8 cellular contexts compared by ENCODE assay signal in the genomic region with DNA sequence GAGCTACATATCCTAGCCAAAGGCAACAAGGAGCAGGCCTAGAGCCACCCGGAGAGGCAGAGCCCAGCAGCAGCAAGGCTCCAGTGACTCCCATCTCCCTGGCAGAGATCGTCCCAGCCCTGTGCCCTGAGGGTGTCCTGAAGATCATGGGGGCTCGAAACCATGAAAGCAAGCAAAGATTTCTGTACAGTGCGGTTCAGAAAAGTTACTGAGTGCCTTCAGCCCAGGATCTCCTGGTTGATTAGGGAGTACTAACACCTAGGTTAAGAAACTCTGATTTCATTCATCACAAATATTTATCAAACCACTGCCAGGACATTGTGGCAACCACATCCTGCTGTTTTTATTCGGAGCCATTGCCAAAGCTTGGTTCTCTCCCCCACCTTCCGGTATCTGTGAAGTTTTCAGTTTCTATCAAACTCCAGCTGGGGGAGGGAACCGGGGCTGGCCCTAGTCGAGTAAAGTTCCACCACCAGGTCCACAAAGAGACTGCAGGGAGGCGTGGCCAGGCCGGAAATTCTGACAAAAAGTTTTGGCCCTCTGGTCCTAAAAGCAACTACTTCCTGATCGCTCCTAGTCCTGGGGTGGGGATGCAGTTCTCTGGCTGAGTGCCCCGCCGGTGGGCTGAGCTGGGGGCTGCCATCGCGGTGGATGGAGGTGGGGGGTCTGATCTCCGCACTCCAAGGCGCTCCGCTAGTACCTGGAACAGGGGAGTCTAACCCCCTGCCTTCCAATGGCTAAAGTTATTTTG. TPM values are rescaled to one million over a fixed set of nuclear protein-coding genes. Genes with fewer than 3 reads are reported as not detected.
DNase-seq lines count a peak whose midpoint lies in the region; ATAC-seq, FAIRE-seq and TF ChIP-seq lines count a peak whose summit lies in the region.

No MANE protein-coding gene starts in this region.

- H4K91ac ChIP-seq in H1 (replicated peaks; ENCODE audit: insufficient read length, low read length) (peak overlapping the region; percentile 56), mesenchymal stem cell (ENCODE audit: low read length) (peak overlapping the region; percentile 97)

- peak overlapping the region; percentile 79; the same call in 1 of the 2 replicates for H2AK5ac ChIP-seq in H1 (ENCODE audit: low read depth, low read length)
- peak overlapping the region; percentile 91 for H2AK5ac ChIP-seq in mesenchymal stem cell (ENCODE audit: low read length, severe bottlenecking)

- TF ChIP-seq RAD21 in H1 (IDR thresholded peaks at IDR 0.05 in 1 of 2, conservative IDR thresholded peaks at IDR 0.05 in 1 of 2; ENCODE audit: low read depth in 2 of 2, low read length in 2 of 2) = no peak; a peak in 1 of 4 replicates

- no peak for TF ChIP-seq EP300 in H1 (IDR thresholded peaks at IDR 0.05; ENCODE audit: borderline replicate concordance in 1 of 2, low read depth in 2 of 2, low read length in 2 of 2)

- H2BK15ac ChIP-seq in H1 (ENCODE audit: low read length) = no peak overlapping the region
- peak overlapping the region; percentile 77 for H2BK15ac ChIP-seq in mesenchymal stem cell (ENCODE audit: low read depth, poor library complexity, severe bottlenecking)

- H2BK5ac ChIP-seq in H1 (ENCODE audit: low read depth, low read length) (peak overlapping the region; percentile 96), mesenchymal stem cell (ENCODE audit: low read depth, low read length, poor library complexity, severe bottlenecking) (no peak overlapping the region)

- H3K18ac ChIP-seq in H1 (ENCODE audit: extremely low read depth, low read length) (peak overlapping the region; percentile 89), mesenchymal stem cell (ENCODE audit: low read depth in 1 of 2, low read length in 2 of 2) (peak overlapping the region; percentile 96)

- peaks cover 9 to 40% of the 10 kb centered on the region in 2 experiments for H3K79me2 ChIP-seq in H1 (ENCODE audit: control insufficient read depth in 1 of 2, insufficient read depth in 2 of 2, low read length in 2 of 2)

- TF ChIP-seq CTCF in H1 (IDR thresholded peaks at IDR 0.05; ENCODE audit: control extremely low read depth in 1 of 3, insufficient read depth in 1 of 3, low read depth in 1 of 3, low read length in 3 of 3) = peak in 2 of 3 experiments; percentile 7 to 23; a peak in 2 of 4 replicates

- whole genome bisulfite sequencing in H1 (ENCODE audit: extremely low coverage in 1 of 2, insufficient coverage in 1 of 2, insufficient read length in 1 of 2, insufficient replicate concordance in 2 of 2, low coverage in 1 of 2, low lambda C conversion rate in 2 of 2, missing lambda C conversion rate in 1 of 2), 2 experiments = 10% methylated on average over 18 of the region's 18 CpGs; no CpG with 5 or more reads in 1 of the 2 experiments
- 6% methylated on average over 13 of the region's 18 CpGs for WGBS in mesenchymal stem cell

- H3K9ac ChIP-seq in H1 (replicated peaks in 1 of 4; ENCODE audit: extremely low read depth in 1 of 4, low read depth in 3 of 4, low read length in 3 of 4) (peak overlapping the region; percentile 63 to 76 (median 72)), mesenchymal stem cell (ENCODE audit: low read length) (peak overlapping the region; percentile 88)

- H3K4me1 ChIP-seq in H1 (replicated peaks in 1 of 4; ENCODE audit: control insufficient read depth in 3 of 4, insufficient read depth in 4 of 4, low read length in 3 of 4) (peaks cover 12 to 21% (median 16%) of the 10 kb centered on the region in 4 experiments), mesenchymal stem cell (ENCODE audit: control insufficient read depth, insufficient read depth, low read depth, low read length) (peaks cover 22% of the 10 kb centered on the region)

- no peaks in the 10 kb centered on the region for H4K20me1 ChIP-seq in H1 (replicated peaks in 1 of 2; ENCODE audit: control insufficient read depth in 1 of 2, insufficient read depth in 2 of 2, low read length in 2 of 2)

- H3K4ac ChIP-seq in H1 (replicated peaks; ENCODE audit: insufficient read length, low read depth, low read length) = no peak overlapping the region
- H3K4ac ChIP-seq in mesenchymal stem cell (ENCODE audit: low read depth in 1 of 2, low read length in 2 of 2) = peak overlapping the region; percentile 86 to 96

- no peaks in the 10 kb centered on the region for H3K27me3 ChIP-seq in H1 (replicated peaks in 1 of 4; ENCODE audit: control insufficient read depth in 3 of 4, extremely low read depth in 1 of 4, insufficient read depth in 3 of 4, low read length in 3 of 4)
- no peaks in the 10 kb centered on the region for H3K27me3 ChIP-seq in mesenchymal stem cell (ENCODE audit: control insufficient read depth in 1 of 2, insufficient read depth in 1 of 2, low read length in 2 of 2)

- H3K36me3 ChIP-seq in H1 (ENCODE audit: control insufficient read depth in 2 of 4, insufficient read depth in 4 of 4, low read length in 3 of 4) (peaks cover 0 to 3% (median 3%) of the 10 kb centered on the region in 4 experiments; a peak in 1 of 8 replicates), mesenchymal stem cell (ENCODE audit: control insufficient read depth in 1 of 2, insufficient read depth in 2 of 2, low read depth in 1 of 2, low read length in 2 of 2) (peaks cover 9 to 13% of the 10 kb centered on the region in 2 experiments)

- H2BK120ac ChIP-seq in H1 (replicated peaks; ENCODE audit: low read depth, low read length) = peak overlapping the region; percentile 4
- H2BK120ac ChIP-seq in mesenchymal stem cell (ENCODE audit: low read depth, low read length) = peak overlapping the region; percentile 93

- H3K4me2 ChIP-seq in H1 (ENCODE audit: insufficient read depth in 1 of 2, low read depth in 2 of 2, low read length in 2 of 2) (peak overlapping the region; percentile 89 to 98), mesenchymal stem cell (ENCODE audit: low read length, poor library complexity, severe bottlenecking) (peak overlapping the region; percentile 93)

- H3K4me3 ChIP-seq in H1 (ENCODE audit: extremely low read depth in 1 of 4, insufficient read depth in 2 of 4, low read depth in 3 of 4, low read length in 4 of 4) (peak overlapping the region; percentile 68 to 82 (median 74)), mesenchymal stem cell (ENCODE audit: insufficient read depth in 1 of 2, low read depth in 1 of 2, low read length in 2 of 2) (peak overlapping the region; percentile 85 to 87)

- ATAC-seq in HG02763 (IDR thresholded peaks at IDR 0.05; ENCODE audit: unreplicated experiment) = peak; percentile 59

- no peaks in the 10 kb centered on the region for H3K9me3 ChIP-seq in H1 (ENCODE audit: insufficient read depth in 2 of 2, low read depth in 1 of 2, low read length in 1 of 2)
- H3K9me3 ChIP-seq in mesenchymal stem cell (ENCODE audit: control insufficient read depth, low read length) = no peaks in the 10 kb centered on the region

- TF ChIP-seq POLR2A in H1 (IDR thresholded peaks at IDR 0.05; ENCODE audit: control extremely low read depth in 1 of 2, low read depth in 2 of 2, low read length in 2 of 2) = peak; percentile 63 to 77

- H3K79me1 ChIP-seq in H1 (ENCODE audit: low read depth, low read length) (peaks cover 8% of the 10 kb centered on the region), mesenchymal stem cell (replicated peaks; ENCODE audit: low read length, poor library complexity, severe bottlenecking) (peaks cover 1% of the 10 kb centered on the region)

- DNase-seq in NCI-H1417 (lab: John Stamatoyannopoulos, UW) (peak in 2 of 3 experiments; percentile 35 to 44), NCI-H1417 treated with DMSO at 0.1 percent for 48 hours (lab: John Stamatoyannopoulos, UW) (no peak), NCI-H510A (lab: John Stamatoyannopoulos, UW) (peak; percentile 31), H1 (ENCODE audit: low read depth in 1 of 2, low spot score in 2 of 2) (peak; percentile 62 to 83), mesenchymal stem cell (peak; percentile 94)
- DNase-seq in activated CD8-positive, alpha-beta memory T cell treated with anti-CD3 and anti-CD28 coated beads for 24 hours = peak; percentile 93
- peak; percentile 75 for DNase-seq in stimulated activated CD8-positive, alpha-beta memory T cell treated with anti-CD3 and anti-CD28 coated beads, Interleukin-12 subunit alpha, Interleukin-12 subunit beta, amount 100 ng/mL, for 4 hours (ENCODE audit: low read depth)

- peak overlapping the region; percentile 86 for H3K27ac ChIP-seq in H1 (ENCODE audit: low read depth, low read length)
- peak overlapping the region; percentile 86 for H3K27ac ChIP-seq in mesenchymal stem cell (ENCODE audit: low read length, poor library complexity, severe bottlenecking)

- H2AFZ ChIP-seq in H1 (ENCODE audit: low read length) (no peak overlapping the region), mesenchymal stem cell (ENCODE audit: low read depth, low read length) (peak overlapping the region; percentile 65)

- H3K14ac ChIP-seq in H1 (ENCODE audit: insufficient read length) (no peak overlapping the region), mesenchymal stem cell (ENCODE audit: low read length in 2 of 2) (peak overlapping the region; percentile 95 to 96)

- CTCF ChIA-PET in H1 (lab: Charles Lee; ENCODE audit: partially characterized antibody) = interaction anchor here (1.2 to 3.1 kb wide), 7 partner anchors 12 to 150 kb away, joined by 4 to 13 read pairs (median 6); no protein-coding TSS in a partner anchor

- no peak overlapping the region for H2BK20ac ChIP-seq in H1 (ENCODE audit: low read length)

- H4K5ac ChIP-seq in H1 (ENCODE audit: insufficient read length, low read depth, low read length) = peak overlapping the region; percentile 41

- H4K8ac ChIP-seq in H1 (ENCODE audit: extremely low read depth, insufficient read depth, low read length) (peak overlapping the region; percentile 75; the same call in 1 of the 2 replicates), mesenchymal stem cell (ENCODE audit: low read length) (peak overlapping the region; percentile 87)

- no peak overlapping the region for H3K23ac ChIP-seq in H1 (ENCODE audit: insufficient read length)
- peak overlapping the region; percentile 5 to 59 for H3K23ac ChIP-seq in mesenchymal stem cell (ENCODE audit: low read length in 2 of 2)

- POLR2A ChIA-PET in H1 (lab: Charles Lee; ENCODE audit: partially characterized antibody) = interaction anchor here (1.0 to 4.4 kb wide), 16 partner anchors 9 to 195 kb away, joined by 3 to 24 read pairs (median 4); a partner anchor contains a TSS

- peaks cover 12% of the 10 kb centered on the region for H3K23me2 ChIP-seq in H1 (ENCODE audit: low read depth, low read length)

- H3K56ac ChIP-seq in H1 (replicated peaks; ENCODE audit: insufficient read length, low read depth, low read length) = no peak overlapping the region

- H2BK12ac ChIP-seq in H1 (ENCODE audit: low read depth, low read length) = peak overlapping the region; percentile 99; the same call in 1 of the 2 replicates
- peak overlapping the region; percentile 41 to 86 for H2BK12ac ChIP-seq in mesenchymal stem cell (ENCODE audit: low read length in 2 of 2)

- peak; percentile 32 for FAIRE-seq in H1 (lab: Jason Lieb, UNC)

RNA-seq across cellular contexts. Expression of a gene that starts 1.2 kb away (rescaled TPM):
- total RNA-seq in H1 (2021; fragmentation: NEBNext Ultra II Directional; extraction: Animal tissue kit (Norgen Biotek cat#: 25700)) = 18.7 and 19.4 TPM in 2 replicates
- polyA plus RNA-seq in H1 (2011; rRNA removed) = 13.1 and 18.7 TPM in 2 replicates
- polyA plus RNA-seq in H1 (2011; cell fraction: cytosol; rRNA removed) = 12.7 TPM
- 25.4 TPM for polyA plus RNA-seq in H1 (2011; cell fraction: nucleus; rRNA removed)
- polyA plus RNA-seq in H1 (2012, experiment 1 of 2) = 10.6 to 13.7 TPM (median 13.1 TPM) in 4 replicates
- polyA plus RNA-seq in H1 (2012, experiment 2 of 2) = 14.1 TPM
- 11.8 TPM for polyA plus RNA-seq in H1 (2013, experiment 1 of 2)
- 12.4 TPM for polyA plus RNA-seq in H1 (2013, experiment 2 of 2)
- 10.3 and 10.9 TPM in 2 replicates for polyA minus RNA-seq in H1 (2011; rRNA and poly(A)+ RNA removed)
- polyA minus RNA-seq in H1 (2011; cell fraction: cytosol; rRNA and poly(A)+ RNA removed) = 9.8 TPM
- polyA minus RNA-seq in H1 (2011; cell fraction: nucleus; rRNA and poly(A)+ RNA removed) = 11.4 TPM
- polyA plus RNA-seq in mesenchymal stem cell (2013, experiment 1 of 2) = 17.6 TPM
- 17.3 TPM for polyA plus RNA-seq in mesenchymal stem cell (2013, experiment 2 of 2)

RNA-seq across cellular contexts. Expression of a gene that starts 40.4 kb away (rescaled TPM):
- 16.6 and 21.8 TPM in 2 replicates for total RNA-seq in H1 (2021; fragmentation: NEBNext Ultra II Directional; extraction: Animal tissue kit (Norgen Biotek cat#: 25700))
- polyA plus RNA-seq in H1 (2011; rRNA removed) = 27.8 and 38.7 TPM in 2 replicates
- polyA plus RNA-seq in H1 (2011; cell fraction: cytosol; rRNA removed) = 18.8 TPM
- polyA plus RNA-seq in H1 (2011; cell fraction: nucleus; rRNA removed) = 8.4 TPM
- 18.6 to 24.4 TPM (median 21.2 TPM) in 4 replicates for polyA plus RNA-seq in H1 (2012, experiment 1 of 2)
- polyA plus RNA-seq in H1 (2012, experiment 2 of 2) = 7.8 TPM
- polyA plus RNA-seq in H1 (2013, experiment 1 of 2) = 9.6 TPM
- 9.7 TPM for polyA plus RNA-seq in H1 (2013, experiment 2 of 2)
- polyA minus RNA-seq in H1 (2011; rRNA and poly(A)+ RNA removed) = 4.9 and 9.5 TPM in 2 replicates
- polyA minus RNA-seq in H1 (2011; cell fraction: cytosol; rRNA and poly(A)+ RNA removed) = 16.7 TPM
- polyA minus RNA-seq in H1 (2011; cell fraction: nucleus; rRNA and poly(A)+ RNA removed) = 5.3 TPM
- polyA plus RNA-seq in mesenchymal stem cell (2013, experiment 1 of 2) = 19.3 TPM
- 19.9 TPM for polyA plus RNA-seq in mesenchymal stem cell (2013, experiment 2 of 2)

RNA-seq across cellular contexts. Expression of a gene that starts 59.9 kb away (rescaled TPM):
- not detected in 2 replicates for total RNA-seq in H1 (2021; fragmentation: NEBNext Ultra II Directional; extraction: Animal tissue kit (Norgen Biotek cat#: 25700))
- polyA plus RNA-seq in H1 (2011; rRNA removed) = not detected in 2 replicates
- polyA plus RNA-seq in H1 (2011; cell fraction: cytosol; rRNA removed) = not detected
- not detected for polyA plus RNA-seq in H1 (2011; cell fraction: nucleus; rRNA removed)
- not detected in 4 replicates for polyA plus RNA-seq in H1 (2012, experiment 1 of 2)
- polyA plus RNA-seq in H1 (2012, experiment 2 of 2) = not detected
- not detected for polyA plus RNA-seq in H1 (2013, experiment 1 of 2)
- polyA plus RNA-seq in H1 (2013, experiment 2 of 2) = not detected
- polyA minus RNA-seq in H1 (2011; rRNA and poly(A)+ RNA removed) = not detected in 2 replicates
- polyA minus RNA-seq in H1 (2011; cell fraction: cytosol; rRNA and poly(A)+ RNA removed) = not detected
- not detected for polyA minus RNA-seq in H1 (2011; cell fraction: nucleus; rRNA and poly(A)+ RNA removed)
- not detected for polyA plus RNA-seq in mesenchymal stem cell (2013, experiment 1 of 2)
- polyA plus RNA-seq in mesenchymal stem cell (2013, experiment 2 of 2) = not detected
